11 cellular contexts compared by ENCODE assay signal in genomic region chr18:13379062-13379800, GRCh38.
DNase-seq lines count a peak whose midpoint lies in the region; ATAC-seq and TF ChIP-seq lines count a peak whose summit lies in the region.
"Had no signal": no experiment of that assay in that cellular context is flagged by ENCODE, and none has a peak within 500 bp of the region (broad histone marks: within the 10 kb centered on the region; RNA-seq: fewer than 3 reads in every experiment).

No MANE protein-coding gene starts in this region.

- intact Hi-C loops in activated CD8-positive, alpha-beta T cell treated with anti-CD3 and anti-CD28 coated beads for 36 hours (cut with micrococcal nuclease) = loop anchor here (5.0 kb wide), 2 partner anchors 58 to 112 kb away; no protein-coding TSS in a partner anchor

- H3K4me3 Mint-ChIP-seq in activated CD8-positive, alpha-beta T cell treated with anti-CD3 and anti-CD28 coated beads for 36 hours = peak overlapping the region; percentile 56
- no peak overlapping the region for H3K4me3 Mint-ChIP-seq in activated CD8-positive, alpha-beta T cell treated with anti-CD3 and anti-CD28 coated beads, Interleukin-2, amount 10 ng/mL, durations not matched to agents 7 days and 5 days
- H3K4me3 Mint-ChIP-seq in stimulated activated effector memory CD8-positive, alpha-beta T cell treated with anti-CD3 and anti-CD28 coated beads, Interleukin-12 subunit alpha, Interleukin-12 subunit beta, amount 100 ng/mL, for 72 hours = peak overlapping the region; percentile 41

- no peaks in the 10 kb centered on the region for H3K36me3 ChIP-seq in Peyer's patch
- no peaks in the 10 kb centered on the region for H3K36me3 ChIP-seq in cardiac muscle cell
- no peaks in the 10 kb centered on the region for H3K36me3 ChIP-seq in brain microvascular endothelial cell (replicated peaks)

- no peak for ATAC-seq in activated CD8-positive, alpha-beta T cell treated with anti-CD3 and anti-CD28 coated beads for 36 hours
- ATAC-seq in activated CD8-positive, alpha-beta T cell treated with anti-CD3 and anti-CD28 coated beads, Interleukin-2, amount 10 ng/mL, durations not matched to agents 7 days and 5 days = no peak
- no peak for ATAC-seq in stimulated activated effector memory CD8-positive, alpha-beta T cell treated with anti-CD3 and anti-CD28 coated beads, Interleukin-12 subunit alpha, Interleukin-12 subunit beta, amount 100 ng/mL, for 72 hours
- ATAC-seq in HG02885 (IDR thresholded peaks at IDR 0.05; ENCODE audit: poor library complexity, unreplicated experiment) = no peak

- POLR2A ChIA-PET in activated CD8-positive, alpha-beta T cell treated with anti-CD3 and anti-CD28 coated beads for 36 hours (lab: Charles Lee) = interaction anchor here (0.5 kb wide), 1 partner anchor 257 kb away, joined by 6 read pairs; no protein-coding TSS in a partner anchor
- POLR2A ChIA-PET in activated CD8-positive, alpha-beta T cell treated with anti-CD3 and anti-CD28 coated beads, Interleukin-2, amount 10 ng/mL, durations not matched to agents 7 days and 5 days (lab: Charles Lee) = interaction anchor here (0.6 kb wide), 1 partner anchor 1070 kb away, joined by 3 read pairs; no protein-coding TSS in a partner anchor

- H3K27me3 Mint-ChIP-seq in activated CD8-positive, alpha-beta T cell treated with anti-CD3 and anti-CD28 coated beads for 36 hours = no peaks in the 10 kb centered on the region
- no peaks in the 10 kb centered on the region for H3K27me3 Mint-ChIP-seq in activated CD8-positive, alpha-beta T cell treated with anti-CD3 and anti-CD28 coated beads, Interleukin-2, amount 10 ng/mL, durations not matched to agents 7 days and 5 days (ENCODE audit: low read depth)

- CTCF ChIA-PET in activated CD8-positive, alpha-beta T cell treated with anti-CD3 and anti-CD28 coated beads for 36 hours (lab: Charles Lee) = interaction anchor here (2.9 kb wide), 1 partner anchor 163 kb away, joined by 13 read pairs; no protein-coding TSS in a partner anchor
- CTCF ChIA-PET in activated CD8-positive, alpha-beta T cell treated with anti-CD3 and anti-CD28 coated beads, Interleukin-2, amount 10 ng/mL, durations not matched to agents 7 days and 5 days (lab: Charles Lee) = interaction anchor here (1.7 to 5.9 kb wide), 2 partner anchors 14 to 163 kb away, joined by 3 to 33 read pairs; no protein-coding TSS in a partner anchor

- no peak for TF ChIP-seq CTCF in activated CD8-positive, alpha-beta T cell treated with anti-CD3 and anti-CD28 coated beads for 36 hours (IDR thresholded peaks at IDR 0.05)
- TF ChIP-seq CTCF in Peyer's patch (IDR thresholded peaks at IDR 0.05) (no peak), cardiac muscle cell (IDR thresholded peaks at IDR 0.05; ENCODE audit: low read depth, low read length) (no peak), brain microvascular endothelial cell (IDR thresholded peaks at IDR 0.05; ENCODE audit: low read depth, low read length, missing control alignments) (no peak)

- no peak for DNase-seq in activated CD8-positive, alpha-beta T cell treated with anti-CD3 and anti-CD28 coated beads for 36 hours
- DNase-seq in activated CD8-positive, alpha-beta T cell treated with anti-CD3 and anti-CD28 coated beads, Interleukin-2, amount 10 ng/mL, durations not matched to agents 7 days and 5 days = no peak
- DNase-seq in Peyer's patch (peak in 2 of 3 donors; percentile 5 to 42), cardiac muscle cell (ENCODE audit: low read depth in 1 of 2, low spot score in 1 of 2) (peak in 1 of 2 donors; percentile 72), kidney glomerular epithelial cell (lab: John Stamatoyannopoulos, UW) (no peak), brain microvascular endothelial cell (no peak)
- DNase-seq in stimulated activated effector memory CD8-positive, alpha-beta T cell treated with anti-CD3 and anti-CD28 coated beads, Interleukin-12 subunit alpha, Interleukin-12 subunit beta, amount 100 ng/mL, for 72 hours (ENCODE audit: low spot score in 2 of 2) = no peak
- DNase-seq: activated naive CD4-positive, alpha-beta T cell; cortex of kidney; NCI-H524 treated with DMSO at 0.1 percent for 48 hours had no signal

- H3K36me3 Mint-ChIP-seq in activated CD8-positive, alpha-beta T cell treated with anti-CD3 and anti-CD28 coated beads for 36 hours (ENCODE audit: low read depth) = peaks cover 2% of the 10 kb centered on the region
- no peaks in the 10 kb centered on the region for H3K36me3 Mint-ChIP-seq in activated CD8-positive, alpha-beta T cell treated with anti-CD3 and anti-CD28 coated beads, Interleukin-2, amount 10 ng/mL, durations not matched to agents 7 days and 5 days (ENCODE audit: low read depth)
- peaks cover 12% of the 10 kb centered on the region for H3K36me3 Mint-ChIP-seq in stimulated activated effector memory CD8-positive, alpha-beta T cell treated with anti-CD3 and anti-CD28 coated beads, Interleukin-12 subunit alpha, Interleukin-12 subunit beta, amount 100 ng/mL, for 72 hours

- H3K4me1 Mint-ChIP-seq in activated CD8-positive, alpha-beta T cell treated with anti-CD3 and anti-CD28 coated beads for 36 hours (ENCODE audit: low read depth) = peaks cover 92% of the 10 kb centered on the region
- peaks cover 80% of the 10 kb centered on the region for H3K4me1 Mint-ChIP-seq in activated CD8-positive, alpha-beta T cell treated with anti-CD3 and anti-CD28 coated beads, Interleukin-2, amount 10 ng/mL, durations not matched to agents 7 days and 5 days (ENCODE audit: low read depth)
- peaks cover 67% of the 10 kb centered on the region for H3K4me1 Mint-ChIP-seq in stimulated activated effector memory CD8-positive, alpha-beta T cell treated with anti-CD3 and anti-CD28 coated beads, Interleukin-12 subunit alpha, Interleukin-12 subunit beta, amount 100 ng/mL, for 72 hours

- H3K9me3 ChIP-seq in Peyer's patch (no peaks in the 10 kb centered on the region), cardiac muscle cell (ENCODE audit: low read depth) (no peaks in the 10 kb centered on the region)

- H3K4me3 ChIP-seq in Peyer's patch = no peak overlapping the region
- H3K4me3 ChIP-seq in cardiac muscle cell = no peak overlapping the region
- no peak overlapping the region for H3K4me3 ChIP-seq in brain microvascular endothelial cell (ENCODE audit: low read depth, low read length)

- no peak for TF ChIP-seq POLR2A in Peyer's patch (IDR thresholded peaks at IDR 0.05)

- H3K4me1 ChIP-seq in Peyer's patch = peaks cover 0 to 49% (median 3%) of the 10 kb centered on the region in 4 donors
- H3K4me1 ChIP-seq in cardiac muscle cell (ENCODE audit: low read depth) = peaks cover 39% of the 10 kb centered on the region

- H3K9me3 Mint-ChIP-seq in activated CD8-positive, alpha-beta T cell treated with anti-CD3 and anti-CD28 coated beads for 36 hours = no peaks in the 10 kb centered on the region
- no peaks in the 10 kb centered on the region for H3K9me3 Mint-ChIP-seq in activated CD8-positive, alpha-beta T cell treated with anti-CD3 and anti-CD28 coated beads, Interleukin-2, amount 10 ng/mL, durations not matched to agents 7 days and 5 days (ENCODE audit: insufficient read depth)
- no peaks in the 10 kb centered on the region for H3K9me3 Mint-ChIP-seq in stimulated activated effector memory CD8-positive, alpha-beta T cell treated with anti-CD3 and anti-CD28 coated beads, Interleukin-12 subunit alpha, Interleukin-12 subunit beta, amount 100 ng/mL, for 72 hours

- peak overlapping the region in 1 of 4 donors; percentile 44 for H3K27ac ChIP-seq in Peyer's patch
- H3K27ac ChIP-seq in cardiac muscle cell = peak overlapping the region; percentile 76
- no peak overlapping the region for H3K27ac ChIP-seq in brain microvascular endothelial cell

- H3K27ac Mint-ChIP-seq in activated CD8-positive, alpha-beta T cell treated with anti-CD3 and anti-CD28 coated beads for 36 hours = peak overlapping the region; percentile 96
- no peak overlapping the region for H3K27ac Mint-ChIP-seq in activated CD8-positive, alpha-beta T cell treated with anti-CD3 and anti-CD28 coated beads, Interleukin-2, amount 10 ng/mL, durations not matched to agents 7 days and 5 days
- no peak overlapping the region for H3K27ac Mint-ChIP-seq in stimulated activated effector memory CD8-positive, alpha-beta T cell treated with anti-CD3 and anti-CD28 coated beads, Interleukin-12 subunit alpha, Interleukin-12 subunit beta, amount 100 ng/mL, for 72 hours

- H3K27me3 ChIP-seq in Peyer's patch (no peaks in the 10 kb centered on the region), cardiac muscle cell (no peaks in the 10 kb centered on the region), brain microvascular endothelial cell (replicated peaks) (no peaks in the 10 kb centered on the region)

- in situ Hi-C loops in brain microvascular endothelial cell (cut with HindIII; ENCODE audit: low pct_ligation_motif_present, low sequenced_read_pairs) = no loop called here

Comparison
In these comparisons a context has a peak if more than half of its experiments do, and no peak if none do; other contexts are left out.
1. DNase-seq: peak in Peyer's patch (2 of 3); none in activated CD8-positive, alpha-beta T cell treated with anti-CD3 and anti-CD28 coated beads for 36 hours (single experiment), activated CD8-positive, alpha-beta T cell treated with anti-CD3 and anti-CD28 coated beads, Interleukin-2, amount 10 ng/mL, durations not matched to agents 7 days and 5 days (single experiment), stimulated activated effector memory CD8-positive, alpha-beta T cell treated with anti-CD3 and anti-CD28 coated beads, Interleukin-12 subunit alpha, Interleukin-12 subunit beta, amount 100 ng/mL, for 72 hours (0 of 2), kidney glomerular epithelial cell (single experiment) and brain microvascular endothelial cell (single experiment).